ENCODE assay signal across 12 cellular contexts in the genomic region with DNA sequence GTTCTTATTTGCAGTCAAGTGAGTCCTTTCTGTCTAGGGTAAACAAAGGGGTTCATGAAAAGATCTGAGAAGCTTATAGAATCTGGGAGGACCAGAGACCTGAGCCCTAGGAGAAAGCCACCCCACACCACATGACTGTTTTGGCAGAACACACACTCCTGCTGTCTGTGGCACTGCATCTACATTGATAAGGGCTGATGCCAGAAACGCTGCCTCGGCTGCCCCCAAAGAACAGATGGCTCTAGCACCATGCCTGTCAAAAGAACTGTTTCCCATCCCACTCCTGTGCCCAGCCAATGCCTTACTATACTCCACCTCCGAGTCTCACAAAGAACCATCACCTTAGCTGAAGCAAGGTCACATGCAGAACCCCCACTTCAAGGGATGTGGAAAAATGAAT.
"Had no signal": no experiment of that assay in that cellular context is flagged by ENCODE, and none has a peak within 500 bp of the region (broad histone marks: within the 10 kb centered on the region; RNA-seq: fewer than 3 reads in every experiment).

No MANE protein-coding gene starts in this region.

- DNase-seq: activated T-cell treated with anti-CD3 and anti-CD28 coated beads, Interleukin-2, amount 50 U/mL, for 24 hours; aorta; brain microvascular endothelial cell; central memory CD4-positive, alpha-beta T cell; endodermal cell; naive thymus-derived CD8-positive, alpha-beta T cell; stimulated activated CD4-positive, alpha-beta T cell treated with anti-CD3 and anti-CD28 coated beads, Interleukin-4, amount 100 ng/mL, for 4 hours; T-helper 9 cell; thyroid gland had no signal

- H3K4me3 ChIP-seq: coronary artery, neural progenitor cell, prostate gland, thyroid gland had no signal
